In the genomic region with DNA sequence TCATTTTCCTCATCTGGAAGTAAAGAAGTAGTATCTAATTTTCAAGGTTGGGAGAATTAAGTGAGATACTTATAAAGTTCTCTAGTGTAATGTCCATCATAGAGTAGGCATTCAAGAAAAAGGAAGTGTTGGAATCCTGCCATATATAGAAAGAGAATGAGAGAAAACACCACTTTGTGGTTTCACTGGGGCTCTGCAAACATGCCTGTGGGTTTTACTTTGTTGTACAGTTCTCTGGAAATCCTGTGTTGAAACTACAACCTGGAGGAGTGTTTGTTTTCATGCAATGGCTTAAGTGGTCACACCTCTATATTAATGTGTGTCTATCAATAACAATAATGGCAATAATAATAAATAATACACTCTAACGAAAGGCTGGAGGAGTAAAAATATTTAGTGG, we compare ENCODE assay signal across 23 cellular contexts.
DNase-seq lines count a peak whose midpoint lies in the region; ATAC-seq, FAIRE-seq and TF ChIP-seq lines count a peak whose summit lies in the region.
"Had no signal": no experiment of that assay in that cellular context is flagged by ENCODE, and none has a peak within 500 bp of the region (broad histone marks: within the 10 kb centered on the region; RNA-seq: fewer than 3 reads in every experiment).

No MANE protein-coding gene starts in this region.

- SMC1A ChIA-PET in GM12878 (lab: Charles Lee; ENCODE audit: uncharacterized antibody, unreplicated experiment) = no interaction called here

- H3K9ac ChIP-seq in GM12878 (ENCODE audit: control insufficient read depth, insufficient read depth, low read length) = no peak overlapping the region
- no peak overlapping the region for H3K9ac ChIP-seq in smooth muscle cell (ENCODE audit: low read depth)
- H3K9ac ChIP-seq: neural progenitor cell had no signal

- H3K27ac ChIP-seq in GM12878 (ENCODE audit: control insufficient read depth, insufficient read depth) (no peak overlapping the region), smooth muscle cell (ENCODE audit: low read depth) (no peak overlapping the region)
- H3K27ac ChIP-seq: brain microvascular endothelial cell, colonic mucosa, neural progenitor cell, psoas muscle, skin epidermis, thyroid gland, VCaP had no signal

- POLR2A ChIA-PET in GM12878 (lab: Charles Lee) = no interaction called here

- no peak overlapping the region for H3K4me2 ChIP-seq in GM12878 (ENCODE audit: control insufficient read depth, insufficient read depth)
- no peak overlapping the region for H3K4me2 ChIP-seq in smooth muscle cell
- H3K4me2 ChIP-seq: neural progenitor cell had no signal

- CTCF ChIA-PET in GM12878 (lab: Yijun Ruan, JAX) = interaction anchor here (1.0 kb wide), 1 partner anchor 11 kb away, joined by 3 read pairs; no protein-coding TSS in a partner anchor

- H3K9me3 ChIP-seq in GM12878 (replicated peaks; ENCODE audit: control insufficient read depth, insufficient read depth, low read length) = no peaks in the 10 kb centered on the region
- no peaks in the 10 kb centered on the region for H3K9me3 ChIP-seq in smooth muscle cell (replicated peaks; ENCODE audit: low read depth)
- peaks cover 17% of the 10 kb centered on the region for H3K9me3 ChIP-seq in mucosa of descending colon
- H3K9me3 ChIP-seq: colonic mucosa, psoas muscle, thyroid gland had no signal

- no peak for TF ChIP-seq POLR2A in GM12878 (IDR thresholded peaks at IDR 0.05; ENCODE audit: low read depth, low read length)

- no peak for TF ChIP-seq RAD21 in GM12878 (IDR thresholded peaks at IDR 0.05; ENCODE audit: insufficient read depth, low read depth, low read length)

- H3K27me3 ChIP-seq in GM12878 (replicated peaks in 1 of 2; ENCODE audit: control insufficient read depth in 2 of 2, insufficient read depth in 2 of 2, low read length in 1 of 2) (no peaks in the 10 kb centered on the region), smooth muscle cell (ENCODE audit: low read depth) (no peaks in the 10 kb centered on the region)
- H3K27me3 ChIP-seq: brain microvascular endothelial cell, colonic mucosa, neural progenitor cell, thyroid gland had no signal

- 0% methylated on average over 1 of the region's 1 CpG for WGBS in GM12878 (ENCODE audit: insufficient coverage, insufficient replicate concordance, low lambda C conversion rate, missing lambda C conversion rate)
- 0% methylated on average over 1 of the region's 1 CpG for WGBS in smooth muscle cell (ENCODE audit: low lambda C conversion rate)

- no peaks in the 10 kb centered on the region for H3K36me3 ChIP-seq in GM12878 (ENCODE audit: control insufficient read depth in 2 of 2, insufficient read depth in 2 of 2, low read length in 1 of 2)
- H3K36me3 ChIP-seq in smooth muscle cell (ENCODE audit: low read depth) = no peaks in the 10 kb centered on the region
- no peaks in the 10 kb centered on the region for H3K36me3 ChIP-seq in mucosa of descending colon (ENCODE audit: low read depth)
- H3K36me3 ChIP-seq: brain microvascular endothelial cell, colonic mucosa, neural progenitor cell, thyroid gland had no signal

- H3K79me2 ChIP-seq in GM12878 (ENCODE audit: control insufficient read depth, insufficient read depth, low read length) (no peaks in the 10 kb centered on the region), smooth muscle cell (ENCODE audit: low read depth) (no peaks in the 10 kb centered on the region)

- ATAC-seq in GM12878 (peak; percentile 71), mucosa of descending colon (no peak)
- ATAC-seq: activated naive CD8-positive, alpha-beta T cell treated with anti-CD3 and anti-CD28 coated beads, Interleukin-2, amount 50 U/mL, for 24 hours; left lobe of liver; psoas muscle; stimulated activated naive CD8-positive, alpha-beta T cell treated with anti-CD3 and anti-CD28 coated beads, Interleukin-15, Interleukin-2, amounts not matched to agents 100 U/mL and 50 U/mL, for 24 hours had no signal

- no peaks in the 10 kb centered on the region for H3F3A ChIP-seq in smooth muscle cell (ENCODE audit: low read depth)

- DNase-seq in DMS53 (lab: John Stamatoyannopoulos, UW) (peak; percentile 80), KBM-7 (peak; percentile 35), NCI-H69 (lab: John Stamatoyannopoulos, UW) (peak; percentile 70), GM12878 (ENCODE audit: low read depth, low spot score) (no peak), smooth muscle cell (lab: John Stamatoyannopoulos, UW; ENCODE audit: unreplicated experiment) (no peak), mucosa of descending colon (no peak), NCI-H1092 (lab: John Stamatoyannopoulos, UW) (no peak)
- DNase-seq: activated effector memory CD4-positive, alpha-beta T cell treated with anti-CD3 and anti-CD28 coated beads, Interleukin-2, amount 50 U/mL, for 16 hours; activated naive CD8-positive, alpha-beta T cell treated with anti-CD3 and anti-CD28 coated beads, Interleukin-2, amount 50 U/mL, for 24 hours; brain microvascular endothelial cell; CD4-positive, CD25-positive, alpha-beta regulatory T cell; colonic mucosa; HCEC 1CT; NCI-H1436 treated with DMSO at 0.1 percent for 48 hours; psoas muscle; Right ventricle myocardium superior; stimulated activated CD4-positive, alpha-beta T cell treated with anti-CD3 and anti-CD28 coated beads, Interleukin-4, amount 100 ng/mL, for 1 hour; stimulated activated naive CD8-positive, alpha-beta T cell treated with anti-CD3 and anti-CD28 coated beads, Interleukin-15, Interleukin-2, amounts not matched to agents 100 U/mL and 50 U/mL, for 24 hours; thyroid gland had no signal

- no peak for TF ChIP-seq EP300 in GM12878 (IDR thresholded peaks at IDR 0.05; ENCODE audit: borderline replicate concordance in 1 of 2, control insufficient read depth in 1 of 2, low read depth in 2 of 2, low read length in 2 of 2)

- no peaks in the 10 kb centered on the region for H3K4me1 ChIP-seq in GM12878 (ENCODE audit: control insufficient read depth, insufficient read depth, low read length)
- no peaks in the 10 kb centered on the region for H3K4me1 ChIP-seq in smooth muscle cell (ENCODE audit: low read depth)
- H3K4me1 ChIP-seq in mucosa of descending colon (ENCODE audit: low read depth) = no peaks in the 10 kb centered on the region
- H3K4me1 ChIP-seq: colonic mucosa, psoas muscle, thyroid gland had no signal

- in situ Hi-C loops in KBM-7 (cut with MboI; ENCODE audit: low pct_unique_long_range_greater_than_20kb, low sequenced_read_pairs) = no loop called here
- in situ Hi-C loops in GM12878 (cut with MboI) = no loop called here

- RAD21 ChIA-PET in GM12878 (lab: Charles Lee; ENCODE audit: unreplicated experiment) = no interaction called here

- H2AFZ ChIP-seq in GM12878 (ENCODE audit: control insufficient read depth, low read depth, low read length) (no peak overlapping the region), smooth muscle cell (ENCODE audit: low read depth) (no peak overlapping the region)
- H2AFZ ChIP-seq: neural progenitor cell had no signal

- H3K4me3 ChIP-seq in GM12878 (no peak overlapping the region), smooth muscle cell (no peak overlapping the region), mucosa of descending colon (no peak overlapping the region)
- H3K4me3 ChIP-seq: colonic mucosa, neural progenitor cell, psoas muscle, skin epidermis, thyroid gland had no signal

- H4K20me1 ChIP-seq in GM12878 (ENCODE audit: control insufficient read depth, insufficient read depth) (no peaks in the 10 kb centered on the region), smooth muscle cell (ENCODE audit: low read depth) (no peaks in the 10 kb centered on the region)

- intact Hi-C loops in GM12878 (cut with micrococcal nuclease; ENCODE audit: unreplicated experiment) = no loop called here
- intact Hi-C loops in mucosa of descending colon (cut with DNase I, micrococcal nuclease) = no loop called here

- TF ChIP-seq CTCF in GM12878 (IDR thresholded peaks at IDR 0.05 in 2 of 3, conservative IDR thresholded peaks at IDR 0.05 in 1 of 3; ENCODE audit: control insufficient read depth in 2 of 3, extremely low read depth in 1 of 3, insufficient read depth in 1 of 3, low read depth in 3 of 3, low read length in 3 of 3) = no peak
- TF ChIP-seq CTCF in smooth muscle cell (IDR thresholded peaks at IDR 0.05; ENCODE audit: borderline replicate concordance, insufficient read depth, poor library complexity, severe bottlenecking) = no peak
- no peak for TF ChIP-seq CTCF in mucosa of descending colon (IDR thresholded peaks at IDR 0.05)

- BruUV-seq in GM12878 (replicated peaks; lab: Mats Ljungman, UMichigan) = no TSS peak

- no peak for FAIRE-seq in GM12878 (lab: Jason Lieb, UNC)

TF ChIP-seq in GM12878, 131 proteins besides CTCF, POLR2A, EP300 and RAD21 (continues in another document):
- TF ChIP-seq PML (IDR thresholded peaks at IDR 0.05; ENCODE audit: low read length) (no peak), ATF3 (IDR thresholded peaks at IDR 0.05; ENCODE audit: borderline replicate concordance, extremely low read depth, low read depth, low read length) (no peak), SREBF2 (IDR thresholded peaks at IDR 0.05; ENCODE audit: low read length) (no peak), TAF1 (IDR thresholded peaks at IDR 0.05; ENCODE audit: borderline replicate concordance, low read depth, low read length) (no peak), HDGF (IDR thresholded peaks at IDR 0.05) (no peak), GABPA (IDR thresholded peaks at IDR 0.05; ENCODE audit: low read depth) (no peak), HDAC2 (IDR thresholded peaks at IDR 0.05) (no peak), SIX5 (IDR thresholded peaks at IDR 0.05; ENCODE audit: low read depth, low read length, severe bottlenecking) (no peak), RCOR1 (conservative IDR thresholded peaks at IDR 0.05; ENCODE audit: low read depth, low read length) (no peak), HCFC1 (IDR thresholded peaks at IDR 0.05; ENCODE audit: low read length) (no peak)
- TF ChIP-seq, protein P1, sequence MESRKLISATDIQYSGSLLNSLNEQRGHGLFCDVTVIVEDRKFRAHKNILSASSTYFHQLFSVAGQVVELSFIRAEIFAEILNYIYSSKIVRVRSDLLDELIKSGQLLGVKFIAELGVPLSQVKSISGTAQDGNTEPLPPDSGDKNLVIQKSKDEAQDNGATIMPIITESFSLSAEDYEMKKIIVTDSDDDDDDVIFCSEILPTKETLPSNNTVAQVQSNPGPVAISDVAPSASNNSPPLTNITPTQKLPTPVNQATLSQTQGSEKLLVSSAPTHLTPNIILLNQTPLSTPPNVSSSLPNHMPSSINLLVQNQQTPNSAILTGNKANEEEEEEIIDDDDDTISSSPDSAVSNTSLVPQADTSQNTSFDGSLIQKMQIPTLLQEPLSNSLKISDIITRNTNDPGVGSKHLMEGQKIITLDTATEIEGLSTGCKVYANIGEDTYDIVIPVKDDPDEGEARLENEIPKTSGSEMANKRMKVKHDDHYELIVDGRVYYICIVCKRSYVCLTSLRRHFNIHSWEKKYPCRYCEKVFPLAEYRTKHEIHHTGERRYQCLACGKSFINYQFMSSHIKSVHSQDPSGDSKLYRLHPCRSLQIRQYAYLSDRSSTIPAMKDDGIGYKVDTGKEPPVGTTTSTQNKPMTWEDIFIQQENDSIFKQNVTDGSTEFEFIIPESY (IDR thresholded peaks at IDR 0.05) = no peak

Comparison
In these comparisons a context has a peak if more than half of its experiments do, and no peak if none do; other contexts are left out.
1. DNase-seq: peak in DMS53 (single experiment), KBM-7 (single experiment) and NCI-H69 (single experiment); none in GM12878 (single experiment), smooth muscle cell (single experiment), mucosa of descending colon (0 of 3) and NCI-H1092 (single experiment).